12 cellular contexts compared by ENCODE assay signal in genomic region chr18:45104071-45104440, GRCh38.
DNase-seq lines count a peak whose midpoint lies in the region; ATAC-seq and TF ChIP-seq lines count a peak whose summit lies in the region.
"Had no signal": no experiment of that assay in that cellular context is flagged by ENCODE, and none has a peak within 500 bp of the region (broad histone marks: within the 10 kb centered on the region; RNA-seq: fewer than 3 reads in every experiment).

No MANE protein-coding gene starts in this region.

- no peak overlapping the region for H3K27ac Mint-ChIP-seq in memory B cell
- H3K27ac Mint-ChIP-seq in activated naive CD4-positive, alpha-beta T cell treated with anti-CD3 and anti-CD28 coated beads for 36 hours: no peak overlapping the region
- H3K27ac Mint-ChIP-seq: activated T-helper 1 cell treated with anti-CD3 and anti-CD28 coated beads, Interleukin-12 subunit alpha, Interleukin-12 subunit beta, Interleukin-2, Interleukin-4 antibody, amounts not matched to agents 30 ng/mL and 10 ng/mL and 1 ng/mL, durations not matched to agents 14 hours and 24 hours and 36 hours; natural killer cell treated with Interleukin-12 subunit alpha and Interleukin-12 subunit beta and Interleukin-15 and Interleukin-18, amount 100 ng/mL, for 72 hours had no signal

- H3K4me1 Mint-ChIP-seq in memory B cell: peaks cover 49% of the 10 kb centered on the region
- H3K4me1 Mint-ChIP-seq in activated naive CD4-positive, alpha-beta T cell treated with anti-CD3 and anti-CD28 coated beads for 36 hours (ENCODE audit: low read depth): no peaks in the 10 kb centered on the region

- H3K27me3 Mint-ChIP-seq in memory B cell: no peaks in the 10 kb centered on the region
- H3K27me3 Mint-ChIP-seq in activated naive CD4-positive, alpha-beta T cell treated with anti-CD3 and anti-CD28 coated beads for 36 hours (ENCODE audit: low read depth): no peaks in the 10 kb centered on the region

- no peaks in the 10 kb centered on the region for H3K36me3 ChIP-seq in colonic mucosa
- no peaks in the 10 kb centered on the region for H3K36me3 ChIP-seq in left lung

- DNase-seq in memory B cell (ENCODE audit: low spot score in 2 of 2) (no peak), colonic mucosa (no peak), left lung (no peak), NCI-H2196 (lab: John Stamatoyannopoulos, UW; ENCODE audit: unreplicated experiment) (no peak)
- no peak for DNase-seq in activated naive CD4-positive, alpha-beta T cell treated with anti-CD3 and anti-CD28 coated beads for 36 hours
- DNase-seq: NCI-H1930 had no signal

- TF ChIP-seq CTCF in colonic mucosa (IDR thresholded peaks at IDR 0.05) (no peak), left lung (IDR thresholded peaks at IDR 0.05) (no peak)

- peak overlapping the region; percentile 44 for H3K4me3 Mint-ChIP-seq in memory B cell
- H3K4me3 Mint-ChIP-seq in activated naive CD4-positive, alpha-beta T cell treated with anti-CD3 and anti-CD28 coated beads for 36 hours: no peak overlapping the region
- H3K4me3 Mint-ChIP-seq: activated T-helper 1 cell treated with anti-CD3 and anti-CD28 coated beads, Interleukin-12 subunit alpha, Interleukin-12 subunit beta, Interleukin-2, Interleukin-4 antibody, amounts not matched to agents 30 ng/mL and 10 ng/mL and 1 ng/mL, durations not matched to agents 14 hours and 24 hours and 36 hours; natural killer cell treated with Interleukin-12 subunit alpha and Interleukin-12 subunit beta and Interleukin-15 and Interleukin-18, amount 100 ng/mL, for 72 hours had no signal

- intact Hi-C loops in activated naive CD4-positive, alpha-beta T cell treated with anti-CD3 and anti-CD28 coated beads for 36 hours (cut with micrococcal nuclease): no loop called here
- intact Hi-C loops in colonic mucosa (cut with DNase I): no loop called here
- intact Hi-C loops in left lung (cut with DNase I): no loop called here

- no peak overlapping the region for H3K4me3 ChIP-seq in colonic mucosa
- no peak overlapping the region for H3K4me3 ChIP-seq in left lung
- H3K4me3 ChIP-seq: smooth muscle cell had no signal

- H3K27ac ChIP-seq in colonic mucosa (no peak overlapping the region), left lung (no peak overlapping the region)

- H3K4me1 ChIP-seq in colonic mucosa (no peaks in the 10 kb centered on the region), left lung (peaks cover 9 to 37% of the 10 kb centered on the region in 2 donors)

- H3K27me3 ChIP-seq in colonic mucosa: no peaks in the 10 kb centered on the region
- no peaks in the 10 kb centered on the region for H3K27me3 ChIP-seq in left lung

- H3K36me3 Mint-ChIP-seq in memory B cell: no peaks in the 10 kb centered on the region
- no peaks in the 10 kb centered on the region for H3K36me3 Mint-ChIP-seq in activated naive CD4-positive, alpha-beta T cell treated with anti-CD3 and anti-CD28 coated beads for 36 hours (ENCODE audit: low read depth)
- H3K36me3 Mint-ChIP-seq: natural killer cell treated with Interleukin-12 subunit alpha and Interleukin-12 subunit beta and Interleukin-15 and Interleukin-18, amount 100 ng/mL, for 72 hours had no signal

- peak; percentile 30 for ATAC-seq in GM18907 (IDR thresholded peaks at IDR 0.05; ENCODE audit: unreplicated experiment)
- ATAC-seq in GM21786 (IDR thresholded peaks at IDR 0.05; ENCODE audit: unreplicated experiment): peak; percentile 13
- peak; percentile 28 for ATAC-seq in HG03196 (IDR thresholded peaks at IDR 0.05; ENCODE audit: unreplicated experiment)
- ATAC-seq in memory B cell (ENCODE audit: low read depth): peak; percentile 5
- no peak for ATAC-seq in left lung
- ATAC-seq: natural killer cell treated with Interleukin-12 subunit alpha and Interleukin-12 subunit beta and Interleukin-15 and Interleukin-18, amount 100 ng/mL, for 72 hours had no signal

- H3K9me3 ChIP-seq in colonic mucosa (no peaks in the 10 kb centered on the region), left lung (no peaks in the 10 kb centered on the region)

- no peak overlapping the region for H3K9ac ChIP-seq in colonic mucosa (ENCODE audit: low read depth in 2 of 2, low read length in 2 of 2)

- CTCF ChIA-PET in activated naive CD4-positive, alpha-beta T cell treated with anti-CD3 and anti-CD28 coated beads for 36 hours (lab: Charles Lee): no interaction called here

- H3K9me3 Mint-ChIP-seq in memory B cell: no peaks in the 10 kb centered on the region
- H3K9me3 Mint-ChIP-seq in activated naive CD4-positive, alpha-beta T cell treated with anti-CD3 and anti-CD28 coated beads for 36 hours: no peaks in the 10 kb centered on the region
- H3K9me3 Mint-ChIP-seq: activated T-helper 1 cell treated with anti-CD3 and anti-CD28 coated beads, Interleukin-12 subunit alpha, Interleukin-12 subunit beta, Interleukin-2, Interleukin-4 antibody, amounts not matched to agents 30 ng/mL and 10 ng/mL and 1 ng/mL, durations not matched to agents 14 hours and 24 hours and 36 hours; natural killer cell treated with Interleukin-12 subunit alpha and Interleukin-12 subunit beta and Interleukin-15 and Interleukin-18, amount 100 ng/mL, for 72 hours had no signal
